ENCODE assay signal across 8 cellular contexts in genomic region chr6:142945071-142945445, GRCh38. TPM values are rescaled to one million over a fixed set of nuclear protein-coding genes. Genes with fewer than 3 reads are reported as not detected.
DNase-seq lines count a peak whose midpoint lies in the region; ATAC-seq and TF ChIP-seq lines count a peak whose summit lies in the region.

HIVEP2 (minus strand) TSS chr6:142945176; CDS start chr6:142774738, 170,438 bp downstream.

- H3K36me3 Mint-ChIP-seq in CD14-positive monocyte (no peaks in the 10 kb centered on the region), progenitor cell of endocrine pancreas (ENCODE audit: insufficient read depth) (no peaks in the 10 kb centered on the region)

- H3K36me3 ChIP-seq in adipocyte (ENCODE audit: control insufficient read depth, insufficient read depth, low read length, severe bottlenecking) (no peaks in the 10 kb centered on the region), heart right ventricle (no peaks in the 10 kb centered on the region), urinary bladder (ENCODE audit: insufficient read depth) (no peaks in the 10 kb centered on the region)

- peak within 1 kb of the TSS; percentile 95 for H3K9ac ChIP-seq in adipocyte (ENCODE audit: low read length)

- H3K27ac ChIP-seq in heart right ventricle (peak within 1 kb of the TSS; percentile 90 to 100 (median 99)), urinary bladder (ENCODE audit: low read depth) (peak within 1 kb of the TSS; percentile 99)

- H3K4me3 ChIP-seq in adipocyte (ENCODE audit: low read length) (peak within 1 kb of the TSS; percentile 98), heart right ventricle (peak within 1 kb of the TSS; percentile 59 to 94 (median 90)), urinary bladder (ENCODE audit: low read depth, low read length) (peak within 1 kb of the TSS; percentile 98)

- H3K27me3 ChIP-seq in adipocyte (replicated peaks; ENCODE audit: control insufficient read depth, insufficient read depth, low read length), result no peaks in the 10 kb centered on the region
- no peaks in the 10 kb centered on the region for H3K27me3 ChIP-seq in heart right ventricle

- no peak for TF ChIP-seq CTCF in CD14-positive monocyte (IDR thresholded peaks at IDR 0.05)
- TF ChIP-seq CTCF in GM20000 (IDR thresholded peaks at IDR 0.05; ENCODE audit: extremely low read depth, missing control alignments), result no peak
- TF ChIP-seq CTCF in heart right ventricle (IDR thresholded peaks at IDR 0.05), result no peak
- TF ChIP-seq CTCF in progenitor cell of endocrine pancreas (IDR thresholded peaks at IDR 0.05; ENCODE audit: unreplicated experiment), result no peak

- intact Hi-C loops in CD14-positive monocyte (cut with micrococcal nuclease), result loop anchor here (5.0 to 10.0 kb wide), 5 partner anchors 33 to 250 kb away; partner anchors contain the start of gene AIG1 (in 1 of the 2)
- intact Hi-C loops in T-helper 1 cell treated with Interleukin-12 subunit alpha and Interleukin-12 subunit beta and Interleukin-4 antibody, amounts not matched to agents 30 ng/mL and 1 ng/mL, for 36 hours (cut with micrococcal nuclease), result loop anchor here (5.0 to 10.0 kb wide), 5 partner anchors 470 to 1460 kb away; partner anchors contain the start of gene SF3B5
- intact Hi-C loops in heart right ventricle (cut with DNase I), result loop anchor here in 9 of 10 donors (2.0 to 10.0 kb wide), 15 partner anchors 18 to 480 kb away; partner anchors contain the start of gene AIG1 (in 2 of the 9)

- peak within 1 kb of the TSS; percentile 93 to 98 for H3K4me3 Mint-ChIP-seq in CD14-positive monocyte
- peak within 1 kb of the TSS; percentile 93 for H3K4me3 Mint-ChIP-seq in progenitor cell of endocrine pancreas (ENCODE audit: low read depth)

- WGBS in heart right ventricle, 2 donors, result 1 to 2% methylated on average over 45 to 46 of the region's 46 CpGs
- under 1% methylated on average over 46 of the region's 46 CpGs for WGBS in urinary bladder

- H3K9me3 Mint-ChIP-seq in CD14-positive monocyte (no peaks in the 10 kb centered on the region), progenitor cell of endocrine pancreas (ENCODE audit: low read depth) (no peaks in the 10 kb centered on the region)

- H3K27ac Mint-ChIP-seq in CD14-positive monocyte, result peak within 1 kb of the TSS; percentile 84 to 96 (median 92)
- H3K27ac Mint-ChIP-seq in progenitor cell of endocrine pancreas, result peak within 1 kb of the TSS; percentile 98

- DNase-seq in CD14-positive monocyte (ENCODE audit: low spot score) (peak; percentile 92), GM20000 (ENCODE audit: low spot score) (peak; percentile 84), HuH-7 (ENCODE audit: low spot score) (peak; percentile 86), adipocyte (ENCODE audit: low read depth) (peak; percentile 92), heart right ventricle (peak; percentile 85 to 91), progenitor cell of endocrine pancreas (ENCODE audit: low spot score, unreplicated experiment) (peak; percentile 75)

- peaks cover 20% of the 10 kb centered on the region for H3K4me1 ChIP-seq in adipocyte (ENCODE audit: control insufficient read depth, insufficient read depth, low read length)
- H3K4me1 ChIP-seq in heart right ventricle, result peaks cover 0 to 49% (median 29%) of the 10 kb centered on the region in 9 donors
- H3K4me1 ChIP-seq in urinary bladder (ENCODE audit: insufficient read depth), result no peaks in the 10 kb centered on the region

- peak; percentile 26 to 55 (median 50) for ATAC-seq in heart right ventricle

- H3K9me3 ChIP-seq in adipocyte (ENCODE audit: control insufficient read depth, low read length) (no peaks in the 10 kb centered on the region), heart right ventricle (no peaks in the 10 kb centered on the region)

- H3K27me3 Mint-ChIP-seq in CD14-positive monocyte (ENCODE audit: low read depth in 3 of 3) (peaks cover 4 to 10% (median 8%) of the 10 kb centered on the region in 3 donors), progenitor cell of endocrine pancreas (no peaks in the 10 kb centered on the region)

- H3K4me1 Mint-ChIP-seq in CD14-positive monocyte, result peaks cover 34% of the 10 kb centered on the region
- H3K4me1 Mint-ChIP-seq in progenitor cell of endocrine pancreas (ENCODE audit: low read depth), result peaks cover 27% of the 10 kb centered on the region

RNA-seq across cellular contexts. Expression of gene HIVEP2, which starts in this region (rescaled TPM):
- polyA plus RNA-seq in CD14-positive monocyte (under 1 TPM; 0.16 to 0.64 TPM), heart right ventricle (1 to 10 TPM; 2.1 to 2.9 TPM), urinary bladder (7.6 TPM)
- total RNA-seq in T-helper 1 cell treated with Interleukin-12 subunit alpha and Interleukin-12 subunit beta and Interleukin-4 antibody, amounts not matched to agents 30 ng/mL and 1 ng/mL, for 36 hours, result 27.0 and 31.0 TPM in 2 replicates
- total RNA-seq in heart right ventricle (10 to 100 TPM; 10.3 to 31.6 (median 21.7) TPM), progenitor cell of endocrine pancreas (9.7 and 11.8 TPM in 2 replicates), urinary bladder (17.0 TPM)

Comparison
In these comparisons a context has a peak if more than half of its experiments do, and no peak if none do; other contexts are left out.
1. Peak in every context shown above with its lines: DNase-seq, ATAC-seq, H3K4me3 ChIP-seq and H3K27ac ChIP-seq.
2. Peak in DNase-seq in CD14-positive monocyte; RNA of the gene not detected or under 1 TPM.